In the genomic region with DNA sequence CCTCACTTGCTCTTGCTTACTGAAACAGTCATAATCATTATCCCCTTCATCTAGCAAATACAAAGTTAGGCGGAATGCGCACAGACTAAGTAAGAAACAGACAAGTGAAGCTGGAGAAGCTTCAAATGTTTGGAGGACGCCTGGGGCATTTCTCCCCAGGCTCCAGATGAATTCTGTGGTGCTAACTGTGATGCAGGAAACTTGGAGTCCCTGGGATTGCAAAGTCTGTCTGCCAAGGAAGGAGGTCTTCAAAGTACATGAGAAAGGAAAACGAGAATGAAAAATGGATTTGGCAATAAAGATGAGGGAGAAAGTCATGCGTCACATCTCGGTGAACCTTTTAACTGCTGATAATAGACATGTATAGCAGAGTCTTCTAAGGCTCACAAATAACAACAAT, we compare ENCODE assay signal across 21 cellular contexts. TPM values are rescaled to one million over a fixed set of nuclear protein-coding genes. Genes with fewer than 3 reads are reported as not detected.
DNase-seq lines count a peak whose midpoint lies in the region; ATAC-seq and TF ChIP-seq lines count a peak whose summit lies in the region.
"Had no signal": no experiment of that assay in that cellular context is flagged by ENCODE, and none has a peak within 500 bp of the region (broad histone marks: within the 10 kb centered on the region; RNA-seq: fewer than 3 reads in every experiment).

No MANE protein-coding gene starts in this region.

- H3K4me3 Mint-ChIP-seq in neural crest cell, result no peak overlapping the region
- no peak overlapping the region for H3K4me3 Mint-ChIP-seq in chondrocyte (ENCODE audit: unreplicated experiment)
- H3K4me3 Mint-ChIP-seq: B cell; CD4-positive, alpha-beta T cell; CD8-positive, alpha-beta T cell had no signal

- no peak for TF ChIP-seq CTCF in neural crest cell (conservative IDR thresholded peaks at IDR 0.05)
- TF ChIP-seq CTCF in chondrocyte (IDR thresholded peaks at IDR 0.05), result no peak

- ATAC-seq in HG03039 (IDR thresholded peaks at IDR 0.05; ENCODE audit: unreplicated experiment), result no peak
- ATAC-seq: A549; CD8-positive, alpha-beta T cell; GM12878 had no signal

- no peaks in the 10 kb centered on the region for H3K9me3 ChIP-seq in SK-N-MC (ENCODE audit: low read depth, low read length)
- H3K9me3 ChIP-seq: A549, Caco-2 had no signal

- H3K4me3 ChIP-seq in SK-N-MC, result peak overlapping the region; percentile 53
- H3K4me3 ChIP-seq: A549; BLaER1 treated with 17β-estradiol and CSF1 and Interleukin-3, amounts not matched to agents 10 nM and 100 nM; GM12878 had no signal

- peak overlapping the region; percentile 37 for H3K27ac ChIP-seq in SK-N-MC
- H3K27ac ChIP-seq: 22Rv1; A549; BLaER1 treated with 17β-estradiol and CSF1 and Interleukin-3, amounts not matched to agents 10 nM and 100 nM; C4-2B had no signal

- DNase-seq in ELF-1 (ENCODE audit: low read depth, low spot score) (peak; percentile 26), SK-N-MC (ENCODE audit: low read depth, low spot score) (peak; percentile 86), globus pallidus (ENCODE audit: low spot score) (peak; percentile 24), neural crest cell (ENCODE audit: low read depth, low spot score) (no peak), cortex of kidney (lab: John Stamatoyannopoulos, UW) (no peak), amniotic stem cell (lab: John Stamatoyannopoulos, UW) (no peak), chondrocyte (ENCODE audit: low spot score) (no peak)
- DNase-seq: AML-193; Caco-2; Calu3; CD4-positive, alpha-beta T cell; CD8-positive, alpha-beta T cell; DMS79 treated with DMSO at 0.1 percent for 48 hours; GDM1 had no signal

- H3K9me3 Mint-ChIP-seq in neural crest cell (no peaks in the 10 kb centered on the region), chondrocyte (ENCODE audit: low read depth) (no peaks in the 10 kb centered on the region)
- H3K9me3 Mint-ChIP-seq: CD4-positive, alpha-beta T cell; CD8-positive, alpha-beta T cell had no signal

- H3K27me3 Mint-ChIP-seq in neural crest cell (ENCODE audit: low read depth) (peaks cover 3% of the 10 kb centered on the region), chondrocyte (ENCODE audit: low read depth) (peaks cover 11% of the 10 kb centered on the region)

- H3K36me3 ChIP-seq in SK-N-MC (ENCODE audit: insufficient read depth, low read length), result no peaks in the 10 kb centered on the region
- H3K36me3 ChIP-seq: BLaER1 treated with 17β-estradiol and CSF1 and Interleukin-3, amounts not matched to agents 10 nM and 100 nM had no signal

- H3K4me1 Mint-ChIP-seq in neural crest cell (no peaks in the 10 kb centered on the region), chondrocyte (ENCODE audit: low read depth) (no peaks in the 10 kb centered on the region)
- H3K4me1 Mint-ChIP-seq: B cell had no signal

- no peak overlapping the region for H3K9ac ChIP-seq in SK-N-MC (ENCODE audit: insufficient read length)
- H3K9ac ChIP-seq: BLaER1 treated with 17β-estradiol and CSF1 and Interleukin-3, amounts not matched to agents 10 nM and 100 nM had no signal

- H3K36me3 Mint-ChIP-seq in neural crest cell (ENCODE audit: low read depth), result no peaks in the 10 kb centered on the region
- peaks cover 1% of the 10 kb centered on the region for H3K36me3 Mint-ChIP-seq in chondrocyte (ENCODE audit: low read depth)
- H3K36me3 Mint-ChIP-seq: CD8-positive, alpha-beta T cell had no signal

- H3K27ac Mint-ChIP-seq in neural crest cell (ENCODE audit: unreplicated experiment), result peak overlapping the region; percentile 44
- H3K27ac Mint-ChIP-seq in chondrocyte (ENCODE audit: unreplicated experiment), result no peak overlapping the region
- H3K27ac Mint-ChIP-seq: B cell; CD4-positive, alpha-beta T cell; CD8-positive, alpha-beta T cell had no signal

RNA-seq across cellular contexts. Expression of gene MFAP3L, which starts 23.6 kb away (rescaled TPM):
- total RNA-seq in neural crest cell (1.7 and 2.8 TPM in 2 replicates), chondrocyte (6.8 to 19.4 TPM (median 13.1 TPM) in 3 replicates)

RNA-seq across cellular contexts. Expression of gene AADAT, which starts 40.0 kb away (rescaled TPM):
- total RNA-seq in neural crest cell, result 30.7 and 32.5 TPM in 2 replicates
- 9.8 to 13.2 TPM (median 12.3 TPM) in 3 replicates for total RNA-seq in chondrocyte
- total RNA-seq: B cell; CD4-positive, alpha-beta T cell; CD8-positive, alpha-beta T cell; GM12878 had no signal

Comparison
In these comparisons a context has a peak if more than half of its experiments do, and no peak if none do; other contexts are left out.
1. DNase-seq: peak in ELF-1 (single experiment), SK-N-MC (single experiment) and globus pallidus (single experiment); none in neural crest cell (single experiment), cortex of kidney (single experiment), amniotic stem cell (single experiment) and chondrocyte (single experiment).